In genomic region chr22:28009272-28009827, GRCh38 we compare ENCODE assay signal across 8 cellular contexts.
A peak's percentile ranks its signal among the peaks of the same experiment; 100 is the strongest.
DNase-seq lines count a peak whose midpoint lies in the region; ATAC-seq, FAIRE-seq and TF ChIP-seq lines count a peak whose summit lies in the region.

No MANE protein-coding gene starts in this region.

- no peak for FAIRE-seq in H54 (lab: Jason Lieb, UNC)

- no peak overlapping the region for H3K4me3 Mint-ChIP-seq in activated CD4-positive, alpha-beta memory T cell treated with anti-CD3 and anti-CD28 coated beads, Interleukin-2, amount 10 ng/mL, durations not matched to agents 7 days and 5 days

- H3K9me3 ChIP-seq in effector memory CD4-positive, alpha-beta T cell (ENCODE audit: control insufficient read depth, low read length), result no peaks in the 10 kb centered on the region
- H3K9me3 ChIP-seq in mesenchymal stem cell (ENCODE audit: control insufficient read depth, low read length), result no peaks in the 10 kb centered on the region

- no peaks in the 10 kb centered on the region for H3K9me3 Mint-ChIP-seq in activated CD4-positive, alpha-beta memory T cell treated with anti-CD3 and anti-CD28 coated beads, Interleukin-2, amount 10 ng/mL, durations not matched to agents 7 days and 5 days

- no peak overlapping the region for H3K27ac Mint-ChIP-seq in activated CD4-positive, alpha-beta memory T cell treated with anti-CD3 and anti-CD28 coated beads, Interleukin-2, amount 10 ng/mL, durations not matched to agents 7 days and 5 days

- H2AFZ ChIP-seq in mesenchymal stem cell (ENCODE audit: low read depth, low read length), result no peak overlapping the region

- DNase-seq in AML-193 (lab: John Stamatoyannopoulos, UW) (peak; percentile 33 to 41), H54 (ENCODE audit: insufficient read length, low spot score) (peak; percentile 65), NCI-H460 (ENCODE audit: extremely low read depth, low read depth) (peak; percentile 55), mesenchymal stem cell (peak; percentile 78)
- peak; percentile 72 for DNase-seq in activated CD4-positive, alpha-beta memory T cell treated with anti-CD3 and anti-CD28 coated beads, Interleukin-2, amount 10 ng/mL, durations not matched to agents 7 days and 5 days
- peak; percentile 34 to 56 (median 40) for DNase-seq in effector memory CD4-positive, alpha-beta T cell
- DNase-seq in stimulated activated CD8-positive, alpha-beta memory T cell treated with anti-CD3 and anti-CD28 coated beads, Interleukin-12 subunit alpha, Interleukin-12 subunit beta, amount 100 ng/mL, for 24 hours (ENCODE audit: extremely low read depth), result peak; percentile 27

- POLR2A ChIA-PET in activated CD4-positive, alpha-beta memory T cell treated with anti-CD3 and anti-CD28 coated beads, Interleukin-2, amount 10 ng/mL, durations not matched to agents 7 days and 5 days (lab: Charles Lee), result no interaction called here

- no peak overlapping the region for H2AK5ac ChIP-seq in mesenchymal stem cell (ENCODE audit: low read length, severe bottlenecking)

- no peak overlapping the region for H4K91ac ChIP-seq in mesenchymal stem cell (ENCODE audit: low read length)

- H3K36me3 Mint-ChIP-seq in activated CD4-positive, alpha-beta memory T cell treated with anti-CD3 and anti-CD28 coated beads, Interleukin-2, amount 10 ng/mL, durations not matched to agents 7 days and 5 days (ENCODE audit: low read depth), result no peaks in the 10 kb centered on the region

- no peak overlapping the region for H4K8ac ChIP-seq in mesenchymal stem cell (ENCODE audit: low read length)

- H3K36me3 ChIP-seq in effector memory CD4-positive, alpha-beta T cell (ENCODE audit: control insufficient read depth, insufficient read depth, low read length), result no peaks in the 10 kb centered on the region
- peaks cover 28 to 35% of the 10 kb centered on the region in 2 experiments for H3K36me3 ChIP-seq in mesenchymal stem cell (ENCODE audit: control insufficient read depth in 1 of 2, insufficient read depth in 2 of 2, low read depth in 1 of 2, low read length in 2 of 2)

- peak overlapping the region; percentile 10 for H3K9ac ChIP-seq in mesenchymal stem cell (ENCODE audit: low read length)

- TF ChIP-seq POLR2A in H54 (IDR thresholded peaks at IDR 0.05; ENCODE audit: low read depth, low read length), result no peak

- H3K27me3 ChIP-seq in effector memory CD4-positive, alpha-beta T cell (replicated peaks; ENCODE audit: control insufficient read depth, insufficient read depth, low read length, poor library complexity, severe bottlenecking), result no peaks in the 10 kb centered on the region
- H3K27me3 ChIP-seq in mesenchymal stem cell (ENCODE audit: control insufficient read depth in 1 of 2, insufficient read depth in 1 of 2, low read length in 2 of 2), result no peaks in the 10 kb centered on the region

- H2BK5ac ChIP-seq in mesenchymal stem cell (ENCODE audit: low read depth, low read length, poor library complexity, severe bottlenecking), result no peak overlapping the region

- no peak overlapping the region for H2BK12ac ChIP-seq in mesenchymal stem cell (ENCODE audit: low read length in 2 of 2)

- H3K4me1 ChIP-seq in effector memory CD4-positive, alpha-beta T cell (ENCODE audit: control insufficient read depth, insufficient read depth, low read length, poor library complexity, severe bottlenecking), result no peaks in the 10 kb centered on the region
- H3K4me1 ChIP-seq in mesenchymal stem cell (ENCODE audit: control insufficient read depth, insufficient read depth, low read depth, low read length), result peaks cover 26% of the 10 kb centered on the region

- H3K79me1 ChIP-seq in mesenchymal stem cell (replicated peaks; ENCODE audit: low read length, poor library complexity, severe bottlenecking), result no peaks in the 10 kb centered on the region

- H3K4me1 Mint-ChIP-seq in activated CD4-positive, alpha-beta memory T cell treated with anti-CD3 and anti-CD28 coated beads, Interleukin-2, amount 10 ng/mL, durations not matched to agents 7 days and 5 days, result no peaks in the 10 kb centered on the region

- no peak overlapping the region for H3K27ac ChIP-seq in effector memory CD4-positive, alpha-beta T cell (ENCODE audit: insufficient read depth, low read length, poor library complexity, severe bottlenecking)
- H3K27ac ChIP-seq in mesenchymal stem cell (ENCODE audit: low read length, poor library complexity, severe bottlenecking), result no peak overlapping the region

- no peak overlapping the region for H3K18ac ChIP-seq in mesenchymal stem cell (ENCODE audit: low read depth in 1 of 2, low read length in 2 of 2)

- 5% methylated on average over 14 of the region's 14 CpGs for WGBS in mesenchymal stem cell

- CTCF ChIA-PET in activated CD4-positive, alpha-beta memory T cell treated with anti-CD3 and anti-CD28 coated beads, Interleukin-2, amount 10 ng/mL, durations not matched to agents 7 days and 5 days (lab: Charles Lee), result interaction anchor here (0.6 to 1.0 kb wide), 3 partner anchors 90 to 128 kb away, joined by 3 to 4 read pairs (median 3); partner anchors contain the start of gene PITPNB

- H3K23ac ChIP-seq in mesenchymal stem cell (ENCODE audit: low read length in 2 of 2), result no peak overlapping the region

- H3K27me3 Mint-ChIP-seq in activated CD4-positive, alpha-beta memory T cell treated with anti-CD3 and anti-CD28 coated beads, Interleukin-2, amount 10 ng/mL, durations not matched to agents 7 days and 5 days, result no peaks in the 10 kb centered on the region

- H3K4me3 ChIP-seq in effector memory CD4-positive, alpha-beta T cell (ENCODE audit: insufficient read depth, low read depth, low read length, poor library complexity, severe bottlenecking), result no peak overlapping the region
- no peak overlapping the region for H3K4me3 ChIP-seq in mesenchymal stem cell (ENCODE audit: insufficient read depth in 1 of 2, low read depth in 1 of 2, low read length in 2 of 2)

- no peak overlapping the region for H3K4ac ChIP-seq in mesenchymal stem cell (ENCODE audit: low read depth in 1 of 2, low read length in 2 of 2)

- no peak overlapping the region for H2BK15ac ChIP-seq in mesenchymal stem cell (ENCODE audit: low read depth, poor library complexity, severe bottlenecking)

- H3K4me2 ChIP-seq in mesenchymal stem cell (ENCODE audit: low read length, poor library complexity, severe bottlenecking), result no peak overlapping the region

- H2BK120ac ChIP-seq in mesenchymal stem cell (ENCODE audit: low read depth, low read length), result no peak overlapping the region

- no peak overlapping the region for H3K14ac ChIP-seq in mesenchymal stem cell (ENCODE audit: low read length in 2 of 2)

- no peak for ATAC-seq in GM18517 (IDR thresholded peaks at IDR 0.05; ENCODE audit: unreplicated experiment)

Comparison
In these comparisons a context has a peak if more than half of its experiments do, and no peak if none do; other contexts are left out.
1. DNase-seq: peak in every context shown above with its lines; median percentile 78 in mesenchymal stem cell; 72 in activated CD4-positive, alpha-beta memory T cell treated with anti-CD3 and anti-CD28 coated beads, Interleukin-2, amount 10 ng/mL, durations not matched to agents 7 days and 5 days; 65 in H54; 55 in NCI-H460; 40 in effector memory CD4-positive, alpha-beta T cell; 37 in AML-193; 27 in stimulated activated CD8-positive, alpha-beta memory T cell treated with anti-CD3 and anti-CD28 coated beads, Interleukin-12 subunit alpha, Interleukin-12 subunit beta, amount 100 ng/mL, for 24 hours.